Comparison of ENCODE assay signal across 15 cellular contexts in genomic region chr10:35364808-35365207, GRCh38. TPM values are rescaled to one million over a fixed set of nuclear protein-coding genes. Genes with fewer than 3 reads are reported as not detected.
DNase-seq lines count a peak whose midpoint lies in the region; ATAC-seq, FAIRE-seq and TF ChIP-seq lines count a peak whose summit lies in the region.
"Had no signal": no experiment of that assay in that cellular context is flagged by ENCODE, and none has a peak within 500 bp of the region (broad histone marks: within the 10 kb centered on the region; RNA-seq: fewer than 3 reads in every experiment).

No MANE protein-coding gene starts in this region.

- H3K79me2 ChIP-seq in astrocyte (ENCODE audit: insufficient read depth, low read length) (peaks cover 100% of the 10 kb centered on the region), HepG2 (ENCODE audit: insufficient read depth, low read length) (peaks cover 92% of the 10 kb centered on the region)

- DNase-seq in GM12892 (ENCODE audit: insufficient read length) (no peak), astrocyte (ENCODE audit: low read depth) (no peak), HepG2 (ENCODE audit: low spot score) (peak; percentile 95), stomach (no peak), GOT3 (lab: John Stamatoyannopoulos, UW) (no peak), posterior cingulate gyrus (no peak), heart left ventricle (no peak)
- DNase-seq: CD8-positive, alpha-beta memory T cell; H9; KG1; NCI-H1092 treated with DMSO at 0.1 percent for 48 hours; NCI-H1694 treated with DMSO at 0.1 percent for 48 hours; NCI-H446; PC-3 had no signal

- WGBS in HepG2 (ENCODE audit: low lambda C conversion rate) = 0% methylated on average over 2 of the region's 2 CpGs
- 20 to 52% (median 26%) methylated on average over 2 of the region's 2 CpGs for WGBS in stomach, 5 donors
- 24 to 33% (median 29%) methylated on average over 2 of the region's 2 CpGs for WGBS in heart left ventricle, 4 donors

- H3K36me3 ChIP-seq in astrocyte (ENCODE audit: insufficient read depth, low read length) = no peaks in the 10 kb centered on the region
- no peaks in the 10 kb centered on the region; a peak in 1 of 5 replicates for H3K36me3 ChIP-seq in HepG2 (replicated peaks in 1 of 2; ENCODE audit: control insufficient read depth in 1 of 2, insufficient read depth in 2 of 2, low read length in 2 of 2)
- no peaks in the 10 kb centered on the region for H3K36me3 ChIP-seq in stomach
- no peaks in the 10 kb centered on the region for H3K36me3 ChIP-seq in heart left ventricle

- in situ Hi-C loops in HepG2 (cut with HindIII; ENCODE audit: extremely low pct_ligation_motif_present, low pct_unique_long_range_greater_than_20kb) = no loop called here

- no peaks in the 10 kb centered on the region for H3K27me3 Mint-ChIP-seq in astrocyte (ENCODE audit: low read depth, unreplicated experiment)
- H3K27me3 Mint-ChIP-seq: CD8-positive, alpha-beta memory T cell had no signal

- no peak overlapping the region for H3K27ac Mint-ChIP-seq in astrocyte (ENCODE audit: unreplicated experiment)
- H3K27ac Mint-ChIP-seq: CD8-positive, alpha-beta memory T cell; H9 had no signal

- TF ChIP-seq POLR2A in GM12892 (IDR thresholded peaks at IDR 0.05; ENCODE audit: low read depth, low read length) (no peak), HepG2 (IDR thresholded peaks at IDR 0.05; ENCODE audit: insufficient read depth in 1 of 2, low read depth in 2 of 2, low read length in 2 of 2) (peak in 1 of 2 experiments; percentile 47; a peak in 1 of 4 replicates), stomach (IDR thresholded peaks at IDR 0.05) (no peak), heart left ventricle (IDR thresholded peaks at IDR 0.05) (no peak)

- TF ChIP-seq RAD21 in HepG2 (CRISPR knock-in tag; IDR thresholded peaks at IDR 0.05) = no peak

- TF ChIP-seq CTCF in astrocyte (IDR thresholded peaks at IDR 0.05; ENCODE audit: insufficient read depth, low read depth, low read length) (no peak), HepG2 (CRISPR knock-in tag; IDR thresholded peaks at IDR 0.05) (no peak), stomach (IDR thresholded peaks at IDR 0.05) (no peak), heart left ventricle (IDR thresholded peaks at IDR 0.05) (no peak)

- H3K4me3 Mint-ChIP-seq in astrocyte (ENCODE audit: unreplicated experiment) = no peak overlapping the region
- H3K4me3 Mint-ChIP-seq: CD8-positive, alpha-beta memory T cell; H9 had no signal

- H3K4me3 ChIP-seq in astrocyte (ENCODE audit: insufficient read depth, low read depth, low read length) (no peak overlapping the region), HepG2 (replicated peaks in 1 of 3; ENCODE audit: insufficient read depth in 1 of 3, low read depth in 2 of 3, low read length in 3 of 3) (peak overlapping the region in 2 of 3 experiments; percentile 6 to 24; a peak in 1 of 6 replicates), stomach (no peak overlapping the region), heart left ventricle (no peak overlapping the region)
- H3K4me3 ChIP-seq: SJSA1 had no signal

- H3K27me3 ChIP-seq in astrocyte (ENCODE audit: insufficient read depth, low read length) (no peaks in the 10 kb centered on the region), HepG2 (ENCODE audit: control insufficient read depth in 1 of 2, insufficient read depth in 2 of 2, low read length in 2 of 2) (no peaks in the 10 kb centered on the region), stomach (no peaks in the 10 kb centered on the region), heart left ventricle (no peaks in the 10 kb centered on the region)
- H3K27me3 ChIP-seq: SJSA1 had no signal

- no peaks in the 10 kb centered on the region for H3K9me3 ChIP-seq in astrocyte (ENCODE audit: insufficient read depth, low read depth, low read length)
- no peaks in the 10 kb centered on the region for H3K9me3 ChIP-seq in HepG2 (ENCODE audit: low read length)
- no peaks in the 10 kb centered on the region for H3K9me3 ChIP-seq in stomach
- no peaks in the 10 kb centered on the region for H3K9me3 ChIP-seq in heart left ventricle
- H3K9me3 ChIP-seq: SJSA1 had no signal

- H3K4me1 ChIP-seq in astrocyte (ENCODE audit: insufficient read depth, low read length) (peaks cover 2% of the 10 kb centered on the region), HepG2 (ENCODE audit: insufficient read depth, low read length) (peaks cover 75% of the 10 kb centered on the region), stomach (peaks cover 41 to 96% (median 69%) of the 10 kb centered on the region in 4 donors), heart left ventricle (peaks cover 5 to 67% (median 52%) of the 10 kb centered on the region in 12 donors)
- H3K4me1 ChIP-seq: SJSA1 had no signal

- CTCF ChIA-PET in HepG2 (lab: Yijun Ruan, JAX; ENCODE audit: low intra/inter-chr PET ratio, low total read pairs) = no interaction called here

- H3K27ac ChIP-seq in astrocyte (ENCODE audit: low read depth, low read length) (no peak overlapping the region), HepG2 (ENCODE audit: extremely low read length, insufficient read depth, low read length) (peak overlapping the region; percentile 72), stomach (peak overlapping the region in 4 of 5 donors; percentile 34 to 79 (median 65)), heart left ventricle (no peak overlapping the region)
- H3K27ac ChIP-seq: SJSA1 had no signal

- H4K20me1 ChIP-seq in astrocyte (ENCODE audit: insufficient read depth, low read length) = peaks cover 91% of the 10 kb centered on the region
- no peaks in the 10 kb centered on the region for H4K20me1 ChIP-seq in HepG2 (ENCODE audit: insufficient read depth, low read length)

- no peaks in the 10 kb centered on the region for H3K9me3 Mint-ChIP-seq in astrocyte (ENCODE audit: unreplicated experiment)
- H3K9me3 Mint-ChIP-seq: CD8-positive, alpha-beta memory T cell; H9 had no signal

- H3K4me2 ChIP-seq in astrocyte (ENCODE audit: low read length) (no peak overlapping the region), HepG2 (ENCODE audit: low read depth, low read length) (peak overlapping the region; percentile 59)

- peak; percentile 41 to 93; a peak in 3 of 4 replicates for TF ChIP-seq EP300 in HepG2 (IDR thresholded peaks at IDR 0.05; ENCODE audit: low read depth in 2 of 2, low read length in 2 of 2)
- TF ChIP-seq EP300 in HepG2 (CRISPR knock-in tag; IDR thresholded peaks at IDR 0.05; ENCODE audit: borderline replicate concordance) = peak; percentile 55; the same call in 1 of the 2 replicates
- TF ChIP-seq EP300 in stomach (IDR thresholded peaks at IDR 0.05) = no peak

- H3K9ac ChIP-seq in astrocyte (ENCODE audit: low read length) (no peak overlapping the region), HepG2 (ENCODE audit: insufficient read depth, low read depth, low read length) (no peak overlapping the region; the same call in 1 of the 2 replicates)

- intact Hi-C loops in HepG2 (cut with micrococcal nuclease; ENCODE audit: unreplicated experiment) (no loop called here), stomach (cut with DNase I; ENCODE audit: low total_unique reads) (no loop called here), posterior cingulate gyrus (cut with DNase I) (no loop called here), heart left ventricle (cut with DNase I) (no loop called here)

- H3K4me1 Mint-ChIP-seq in astrocyte (ENCODE audit: low read depth, unreplicated experiment) = peaks cover 18% of the 10 kb centered on the region

- ATAC-seq in HepG2 (peak; percentile 83), heart left ventricle (no peak)
- ATAC-seq: PC-3 had no signal

- FAIRE-seq in GM12892 (lab: Jason Lieb, UNC) (peak; percentile 14), astrocyte (lab: Jason Lieb, UNC) (peak; percentile 13), HepG2 (lab: Jason Lieb, UNC) (peak; percentile 90)

- BruUV-seq in HepG2 (replicated peaks; lab: Mats Ljungman, UMichigan) = no TSS peak

- POLR2A ChIA-PET in HepG2 (lab: Yijun Ruan, JAX) = interaction anchor here (0.8 to 3.4 kb wide), 9 partner anchors 13 to 238 kb away, joined by 3 to 13 read pairs (median 4); partner anchors contain the start of gene CREM

- H2AFZ ChIP-seq in astrocyte (ENCODE audit: low read depth, low read length) = no peak overlapping the region
- H2AFZ ChIP-seq in HepG2 (ENCODE audit: low read length) = no peak overlapping the region

- peaks cover 1% of the 10 kb centered on the region for H3K36me3 Mint-ChIP-seq in astrocyte (ENCODE audit: low read depth, unreplicated experiment)

TF ChIP-seq in HepG2, 621 proteins besides CTCF, POLR2A, EP300 and RAD21 (continues in another document):
- TF ChIP-seq, protein P1, sequence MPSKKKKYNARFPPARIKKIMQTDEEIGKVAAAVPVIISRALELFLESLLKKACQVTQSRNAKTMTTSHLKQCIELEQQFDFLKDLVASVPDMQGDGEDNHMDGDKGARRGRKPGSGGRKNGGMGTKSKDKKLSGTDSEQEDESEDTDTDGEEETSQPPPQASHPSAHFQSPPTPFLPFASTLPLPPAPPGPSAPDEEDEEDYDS (CRISPR knock-in tag; IDR thresholded peaks at IDR 0.05) = peak; percentile 85

RNA-seq across cellular contexts. Expression of gene CCNY, which starts 28.5 kb away (rescaled TPM):
- 19.3 TPM for polyA plus RNA-seq in GM12892 (2012; ENCODE audit: missing spikeins)
- total RNA-seq in astrocyte = 85.9 and 89.4 TPM in 2 replicates
- total RNA-seq in HepG2 (2016; rRNA removed; fragmentation: Illumina TruSeq; extraction: Trizol) = 54.7 and 63.6 TPM in 2 replicates
- total RNA-seq in HepG2 (2016; cell fraction: cytosol; rRNA removed; fragmentation: Illumina TruSeq; extraction: Trizol; ENCODE audit: low read depth) = 18.1 and 25.9 TPM in 2 replicates
- total RNA-seq in HepG2 (2016; cell fraction: insoluble cytoplasmic fraction; rRNA removed; fragmentation: Illumina TruSeq; extraction: Trizol) = 53.9 and 58.9 TPM in 2 replicates
- 49.7 and 54.2 TPM in 2 replicates for total RNA-seq in HepG2 (2016; cell fraction: membrane; rRNA removed; fragmentation: Illumina TruSeq; extraction: Trizol)
- 31.8 and 32.4 TPM in 2 replicates for total RNA-seq in HepG2 (2016; cell fraction: nucleus; rRNA removed; fragmentation: Illumina TruSeq; extraction: Trizol)
- 46.4 and 48.2 TPM in 2 replicates for polyA plus RNA-seq in HepG2 (2011; rRNA removed)
- polyA plus RNA-seq in HepG2 (2011; cell fraction: cytosol; rRNA removed) = 27.7 and 34.1 TPM in 2 replicates
- polyA plus RNA-seq in HepG2 (2011; cell fraction: nucleus; rRNA removed) = 12.4 and 14.5 TPM in 2 replicates
- polyA plus RNA-seq in HepG2 (2012) = 49.5 and 71.9 TPM in 2 replicates
- 25.8 and 27.0 TPM in 2 replicates for polyA plus RNA-seq in HepG2 (2016; cell fraction: cytosol; fragmentation: Illumina TruSeq; extraction: Trizol; ENCODE audit: low read depth)
- polyA plus RNA-seq in HepG2 (2016; cell fraction: insoluble cytoplasmic fraction; fragmentation: Illumina TruSeq; extraction: Trizol; ENCODE audit: low read depth) = 74.5 and 85.3 TPM in 2 replicates
- 59.1 and 60.1 TPM in 2 replicates for polyA plus RNA-seq in HepG2 (2016; cell fraction: membrane; fragmentation: Illumina TruSeq; extraction: Trizol; ENCODE audit: low read depth)
- polyA plus RNA-seq in HepG2 (2016; cell fraction: nucleus; fragmentation: Illumina TruSeq; extraction: Trizol; ENCODE audit: insufficient read depth, low read depth) = 48.6 and 48.7 TPM in 2 replicates
- polyA minus RNA-seq in HepG2 (2011; rRNA and poly(A)+ RNA removed; ENCODE audit: low replicate concordance) = 42.9 and 44.3 TPM in 2 replicates
- 25.1 and 33.3 TPM in 2 replicates for polyA minus RNA-seq in HepG2 (2011; cell fraction: cytosol; rRNA and poly(A)+ RNA removed)
- 27.3 and 40.3 TPM in 2 replicates for polyA minus RNA-seq in HepG2 (2011; cell fraction: nucleus; rRNA and poly(A)+ RNA removed)
- 10 to 100 TPM in 4 of 5 donors, 1 to 10 TPM in 1; 5.8 to 99.6 (median 60.0) TPM for total RNA-seq in stomach
- 10 to 100 TPM; 20.2 to 29.4 (median 25.8) TPM for polyA plus RNA-seq in stomach
- total RNA-seq in heart left ventricle = 100 to 1,000 TPM in 1 of 9 donors, 10 to 100 TPM in 8; 39.7 to 106 (median 81.6) TPM
- polyA plus RNA-seq in heart left ventricle = 10 to 100 TPM; 26.4 to 38.6 TPM

Comparison
In these comparisons a context has a peak if more than half of its experiments do, and no peak if none do; other contexts are left out.
1. H3K27ac ChIP-seq: peak in HepG2 (single experiment) and stomach (4 of 5); none in astrocyte (single experiment) and heart left ventricle (0 of 12).
2. H3K4me3 ChIP-seq: peak in HepG2 (2 of 3); none in astrocyte (single experiment), stomach (0 of 4) and heart left ventricle (0 of 12).